Comparison of ENCODE assay signal across 24 cellular contexts in the genomic region with DNA sequence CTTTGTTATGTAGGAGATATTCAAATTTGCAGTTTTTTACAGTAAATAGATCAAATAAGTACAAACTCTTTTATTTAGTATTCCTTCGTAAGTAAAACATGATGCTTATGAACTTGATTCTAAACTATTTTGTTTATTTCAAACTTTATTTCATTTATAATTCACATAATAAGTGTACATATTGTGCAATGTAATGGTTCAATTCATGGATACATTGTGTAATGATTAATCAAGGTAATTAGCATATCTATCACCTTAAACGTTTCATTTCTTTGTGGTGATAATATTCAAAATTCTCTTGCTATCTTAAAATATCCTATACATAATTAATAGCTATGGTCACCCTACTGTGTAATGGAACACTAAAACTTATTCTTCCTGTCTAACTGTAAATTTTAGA.
A peak's percentile ranks its signal among the peaks of the same experiment; 100 is the strongest.
DNase-seq lines count a peak whose midpoint lies in the region; ATAC-seq, FAIRE-seq and TF ChIP-seq lines count a peak whose summit lies in the region.
"Had no signal": no experiment of that assay in that cellular context is flagged by ENCODE, and none has a peak within 500 bp of the region (broad histone marks: within the 10 kb centered on the region; RNA-seq: fewer than 3 reads in every experiment).

No MANE protein-coding gene starts in this region.

- CTCF ChIA-PET in HepG2 (lab: Yijun Ruan, JAX; ENCODE audit: low intra/inter-chr PET ratio, low total read pairs), result no interaction called here
- CTCF ChIA-PET in K562 (lab: Yijun Ruan, JAX; ENCODE audit: low intra/inter-chr PET ratio), result no interaction called here

- TF ChIP-seq POLR2A in HepG2 (IDR thresholded peaks at IDR 0.05; ENCODE audit: insufficient read depth in 1 of 2, low read depth in 2 of 2, low read length in 2 of 2) (no peak), right lobe of liver (IDR thresholded peaks at IDR 0.05) (no peak), K562 (conservative IDR thresholded peaks at IDR 0.05) (no peak)

- TF ChIP-seq EP300 in HepG2 (IDR thresholded peaks at IDR 0.05; ENCODE audit: low read depth in 2 of 2, low read length in 2 of 2) (no peak), HepG2 (CRISPR knock-in tag; IDR thresholded peaks at IDR 0.05; ENCODE audit: borderline replicate concordance) (no peak), K562 (IDR thresholded peaks at IDR 0.05; ENCODE audit: low read length) (no peak)

- H3K4me3 ChIP-seq in HepG2 (replicated peaks in 1 of 3; ENCODE audit: insufficient read depth in 1 of 3, low read depth in 2 of 3, low read length in 3 of 3) (no peak overlapping the region), right lobe of liver (no peak overlapping the region), K562 (no peak overlapping the region)
- H3K4me3 ChIP-seq: BLaER1, GM12878 had no signal

- H4K20me1 ChIP-seq in HepG2 (ENCODE audit: insufficient read depth, low read length) (no peaks in the 10 kb centered on the region), K562 (replicated peaks; ENCODE audit: control insufficient read depth, insufficient read depth, low read length) (no peaks in the 10 kb centered on the region)
- H4K20me1 ChIP-seq: BLaER1 had no signal

- H3K27ac ChIP-seq in HepG2 (ENCODE audit: extremely low read length, insufficient read depth, low read length) (no peak overlapping the region), right lobe of liver (no peak overlapping the region), K562 (ENCODE audit: extremely low read depth, low read depth, low read length) (no peak overlapping the region)
- H3K27ac ChIP-seq: 22Rv1, BLaER1 had no signal

- no peaks in the 10 kb centered on the region for H3K4me1 ChIP-seq in HepG2 (ENCODE audit: insufficient read depth, low read length)
- H3K4me1 ChIP-seq in right lobe of liver, result peaks cover 0 to 8% (median 0%) of the 10 kb centered on the region in 4 donors
- H3K4me1 ChIP-seq in K562 (replicated peaks in 1 of 2; ENCODE audit: control insufficient read depth in 2 of 2, insufficient read depth in 2 of 2, low read length in 2 of 2), result no peaks in the 10 kb centered on the region
- H3K4me1 ChIP-seq: BE2C, BLaER1 had no signal

- BruUV-seq in HepG2 (replicated peaks; lab: Mats Ljungman, UMichigan) (no TSS peak), K562 (replicated peaks; lab: Mats Ljungman, UMichigan) (no TSS peak)

- in situ Hi-C loops in HepG2 (cut with HindIII; ENCODE audit: extremely low pct_ligation_motif_present, low pct_unique_long_range_greater_than_20kb), result no loop called here
- in situ Hi-C loops in K562 (cut with MboI), result no loop called here

- no peak for DNase-seq in HepG2 (ENCODE audit: low spot score)
- no peak for DNase-seq in right lobe of liver
- DNase-seq in K562 (ENCODE audit: extremely low read depth in 1 of 4, low spot score in 3 of 4), result no peak
- DNase-seq: ACHN; BE2C; C1 segment of cervical spinal cord; CD4-positive, alpha-beta memory T cell; CD4-positive, CD25-positive, alpha-beta regulatory T cell; CD8-positive, alpha-beta memory T cell; COR-L47; DMS 273 treated with DMSO at 0.1 percent for 48 hours; DMS153; DMS53; DMS79; DND-41; EL; GDM1 had no signal

- intact Hi-C loops in HepG2 (cut with micrococcal nuclease; ENCODE audit: unreplicated experiment), result no loop called here
- intact Hi-C loops in right lobe of liver (cut with DNase I), result no loop called here
- intact Hi-C loops in K562 (cut with micrococcal nuclease), result no loop called here

- ATAC-seq in HepG2 (no peak), right lobe of liver (no peak), K562 (no peak), HG03097 (IDR thresholded peaks at IDR 0.05; ENCODE audit: low FRiP score, unreplicated experiment) (no peak), HG03139 (IDR thresholded peaks at IDR 0.05; ENCODE audit: unreplicated experiment) (no peak)
- ATAC-seq: GM12878 had no signal

- H2AFZ ChIP-seq in HepG2 (ENCODE audit: low read length) (no peak overlapping the region), K562 (ENCODE audit: low read depth, low read length) (no peak overlapping the region)

- H3K9ac ChIP-seq in HepG2 (ENCODE audit: insufficient read depth, low read depth, low read length), result no peak overlapping the region
- H3K9ac ChIP-seq in K562 (ENCODE audit: insufficient read depth in 1 of 2, low read depth in 2 of 2, low read length in 2 of 2), result no peak overlapping the region
- H3K9ac ChIP-seq: BLaER1 had no signal

- FAIRE-seq in HepG2 (lab: Jason Lieb, UNC) (no peak), K562 (lab: Jason Lieb, UNC) (no peak)
- FAIRE-seq: GM12878, GM18507, GM19239 had no signal

- 1% methylated on average over 2 of the region's 2 CpGs for WGBS in HepG2 (ENCODE audit: low lambda C conversion rate)
- 40% methylated on average over 2 of the region's 2 CpGs for WGBS in right lobe of liver (ENCODE audit: insufficient coverage, low coverage, low lambda C conversion rate, missing lambda C conversion rate)
- WGBS in K562 (ENCODE audit: insufficient coverage, low coverage, missing lambda C conversion rate), result 9% methylated on average over 2 of the region's 2 CpGs

- H3K9me1 ChIP-seq in K562 (ENCODE audit: control insufficient read depth, insufficient read depth, low read length), result no peaks in the 10 kb centered on the region

- H3K4me2 ChIP-seq in HepG2 (ENCODE audit: low read depth, low read length), result no peak overlapping the region
- no peak overlapping the region for H3K4me2 ChIP-seq in K562 (ENCODE audit: insufficient read depth, low read length)
- H3K4me2 ChIP-seq: BLaER1 had no signal

- H3K27me3 ChIP-seq in HepG2 (ENCODE audit: control insufficient read depth in 1 of 2, insufficient read depth in 2 of 2, low read length in 2 of 2), result no peaks in the 10 kb centered on the region
- H3K27me3 ChIP-seq in right lobe of liver, result no peaks in the 10 kb centered on the region
- H3K27me3 ChIP-seq in K562 (ENCODE audit: control insufficient read depth in 2 of 2, insufficient read depth in 2 of 2, low read length in 2 of 2), result no peaks in the 10 kb centered on the region
- H3K27me3 ChIP-seq: BE2C, BLaER1 had no signal

- no peaks in the 10 kb centered on the region for H3K79me2 ChIP-seq in HepG2 (ENCODE audit: insufficient read depth, low read length)
- no peaks in the 10 kb centered on the region for H3K79me2 ChIP-seq in K562 (ENCODE audit: control insufficient read depth, insufficient read depth, low read length)

- TF ChIP-seq CTCF in HepG2 (CRISPR knock-in tag; IDR thresholded peaks at IDR 0.05) (no peak), right lobe of liver (IDR thresholded peaks at IDR 0.05) (no peak), K562 (IDR thresholded peaks at IDR 0.05 in 2 of 3, conservative IDR thresholded peaks at IDR 0.05 in 1 of 3; ENCODE audit: insufficient read depth in 2 of 3, low read depth in 1 of 3, low read length in 3 of 3) (no peak)

- H3K9me3 ChIP-seq in HepG2 (ENCODE audit: low read length) (no peaks in the 10 kb centered on the region), right lobe of liver (no peaks in the 10 kb centered on the region), K562 (replicated peaks; ENCODE audit: control insufficient read depth, insufficient read depth, low read depth, low read length) (no peaks in the 10 kb centered on the region)
- H3K9me3 ChIP-seq: BE2C, BLaER1 had no signal

- no peak for TF ChIP-seq RAD21 in HepG2 (CRISPR knock-in tag; IDR thresholded peaks at IDR 0.05)
- no peak for TF ChIP-seq RAD21 in K562 (CRISPR knock-in tag; conservative IDR thresholded peaks at IDR 0.05 in 1 of 2, IDR thresholded peaks at IDR 0.05 in 1 of 2)

- H3K36me3 ChIP-seq in HepG2 (replicated peaks in 1 of 2; ENCODE audit: control insufficient read depth in 1 of 2, insufficient read depth in 2 of 2, low read length in 2 of 2) (no peaks in the 10 kb centered on the region), right lobe of liver (no peaks in the 10 kb centered on the region), K562 (ENCODE audit: control insufficient read depth, insufficient read depth, low read length) (no peaks in the 10 kb centered on the region)
- H3K36me3 ChIP-seq: BE2C, BLaER1 had no signal

- POLR2A ChIA-PET in HepG2 (lab: Yijun Ruan, JAX) (no interaction called here), K562 (lab: Yijun Ruan, JAX) (no interaction called here)

TF ChIP-seq in HepG2, 621 proteins besides CTCF, POLR2A, EP300 and RAD21:
- TF ChIP-seq THAP11 (CRISPR knock-in tag; IDR thresholded peaks at IDR 0.05) (no peak), CEBPB (IDR thresholded peaks at IDR 0.05; ENCODE audit: borderline replicate concordance, low read depth, low read length) (peak; percentile 69; the same call in 1 of the 2 replicates)

TF ChIP-seq in K562, 482 proteins besides CTCF, POLR2A, EP300 and RAD21:
- no peak for TF ChIP-seq CEBPG (CRISPR knock-in tag; IDR thresholded peaks at IDR 0.05)
- peak in 1 of 2 experiments; percentile 58; a peak in 1 of 4 replicates for TF ChIP-seq CEBPG (tag; conservative IDR thresholded peaks at IDR 0.05 in 1 of 2, IDR thresholded peaks at IDR 0.05 in 1 of 2)
- no peak for TF ChIP-seq NFXL1 (CRISPR knock-in tag; IDR thresholded peaks at IDR 0.05)
- TF ChIP-seq ZNF121 (CRISPR knock-in tag; conservative IDR thresholded peaks at IDR 0.05), result no peak
- peak; percentile 23; the same call in 1 of the 2 replicates for TF ChIP-seq CEBPB (tag; IDR thresholded peaks at IDR 0.05)

Comparison
In these comparisons a context has a peak if more than half of its experiments do, and no peak if none do; other contexts are left out.
1. Of the 241 proteins assayed by ChIP-seq in both HepG2 and K562: peak only in HepG2: none; only in K562: none; in both: CEBPB; in neither: 239; mixed calls (peak in some experiments, not most) for 1.